ENCODE assay signal across 8 cellular contexts in the genomic region with DNA sequence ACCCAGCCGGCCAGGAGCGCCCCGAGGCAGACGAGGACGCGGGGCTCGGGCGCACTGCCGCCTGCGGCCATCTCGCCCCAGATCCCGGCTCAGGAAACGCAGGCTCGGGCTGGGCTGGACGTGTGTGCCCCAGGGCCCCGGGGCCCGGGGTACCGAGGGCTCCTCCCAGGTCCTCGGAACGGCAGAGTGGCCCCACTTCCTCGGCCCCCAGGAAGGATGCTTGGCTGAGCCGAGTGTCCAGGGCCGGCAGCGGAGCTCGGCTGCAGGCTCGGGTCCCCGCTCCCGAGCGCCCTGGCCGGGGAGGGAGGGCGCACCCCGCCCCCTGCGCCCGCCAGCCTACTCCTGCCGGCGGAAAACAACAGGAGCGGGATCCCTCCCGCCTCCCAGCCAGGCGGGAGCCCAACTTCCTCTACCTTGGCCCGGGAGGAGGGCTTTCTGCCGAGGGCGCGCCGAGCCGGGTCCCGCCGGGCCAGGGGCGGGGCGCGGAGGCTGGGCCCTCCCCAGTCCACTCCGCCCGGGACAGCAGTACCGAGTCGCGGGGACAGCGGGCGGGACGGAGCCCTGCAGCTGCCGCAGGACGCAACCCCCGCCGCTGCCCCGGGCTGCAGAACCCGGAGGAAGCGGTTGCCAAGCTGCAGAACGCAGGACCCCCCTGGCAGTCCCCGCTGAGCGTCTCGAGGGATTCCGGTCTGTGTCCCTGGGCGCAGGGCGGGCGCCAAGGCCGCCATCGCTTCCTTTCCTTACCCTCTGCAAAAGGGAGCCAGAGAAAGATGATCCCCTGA. TPM values are rescaled to one million over a fixed set of nuclear protein-coding genes. Genes with fewer than 3 reads are reported as not detected.
DNase-seq lines count a peak whose midpoint lies in the region; ATAC-seq and TF ChIP-seq lines count a peak whose summit lies in the region.

TSS of gene VSIG10 (minus strand) at position 411 of the 782 bp plus-strand sequence. CDS start at position 71, 340 bp downstream.

- intact Hi-C loops in Calu3 (cut with micrococcal nuclease; ENCODE audit: unreplicated experiment) (loop anchor here (5.0 to 10.0 kb wide), 2 partner anchors 46 to 229 kb away; no protein-coding TSS in a partner anchor), HCT116 (cut with micrococcal nuclease) (loop anchor here (5.0 kb wide), 1 partner anchor 41 kb away; the partner anchor contains the start of gene WSB2)

- peak within 1 kb of the TSS; percentile 64 for H3K27ac Mint-ChIP-seq in Calu3 (ENCODE audit: unreplicated experiment)
- H3K27ac Mint-ChIP-seq in activated T-helper 17 cell treated with anti-CD3 and anti-CD28 coated beads, Interleukin-2, amount 50 U/mL, for 72 hours = peak within 1 kb of the TSS; percentile 83

- TF ChIP-seq CTCF in Calu3 (IDR thresholded peaks at IDR 0.05; ENCODE audit: unreplicated experiment) (no peak), HCT116 (IDR thresholded peaks at IDR 0.05 in 2 of 3, conservative IDR thresholded peaks at IDR 0.05 in 1 of 3; ENCODE audit: borderline replicate concordance in 1 of 3, insufficient read depth in 1 of 3, low read depth in 2 of 3, low read length in 2 of 3) (no peak), fibroblast of the aortic adventitia (IDR thresholded peaks at IDR 0.05; ENCODE audit: insufficient read depth, low read length) (no peak), tibial nerve (IDR thresholded peaks at IDR 0.05) (no peak)

- H3K27ac ChIP-seq in HCT116 (ENCODE audit: low read depth, low read length) (peak within 1 kb of the TSS; percentile 95), tibial nerve (peak within 1 kb of the TSS; percentile 72 to 86 (median 80))

- RAD21 ChIA-PET in HCT116 (lab: Charles Lee; ENCODE audit: low non-redundant PET in 1 of 2, low total read pairs in 2 of 2, uncharacterized antibody in 2 of 2, unreplicated experiment in 2 of 2) = no interaction called here

- DNase-seq in Calu3 (peak; percentile 87), HCT116 (ENCODE audit: low read depth, low spot score) (no peak), NCI-H526 treated with DMSO at 0.1 percent for 48 hours (lab: John Stamatoyannopoulos, UW) (peak; percentile 54), fibroblast of the aortic adventitia (ENCODE audit: low read depth) (peak; percentile 50), myocyte (ENCODE audit: low read depth) (peak; percentile 70), tibial nerve (ENCODE audit: low spot score in 2 of 2) (peak; percentile 23 to 27)

- no peak for TF ChIP-seq RAD21 in HCT116 (IDR thresholded peaks at IDR 0.05; ENCODE audit: low read depth)

- peak within 1 kb of the TSS; percentile 85 for H3K4me2 ChIP-seq in HCT116 (ENCODE audit: low read length)

- H3K9me3 Mint-ChIP-seq in Calu3 (ENCODE audit: low read depth, unreplicated experiment) = no peaks in the 10 kb centered on the region
- no peaks in the 10 kb centered on the region for H3K9me3 Mint-ChIP-seq in activated T-helper 17 cell treated with anti-CD3 and anti-CD28 coated beads, Interleukin-2, amount 50 U/mL, for 72 hours

- TF ChIP-seq EP300 in tibial nerve (IDR thresholded peaks at IDR 0.05) = peak in 1 of 2 donors; percentile 44

- H3K27me3 ChIP-seq in HCT116 (ENCODE audit: insufficient read depth, low read length) (no peaks in the 10 kb centered on the region), tibial nerve (no peaks in the 10 kb centered on the region)

- peak within 1 kb of the TSS; percentile 82 for H3K9ac ChIP-seq in HCT116 (ENCODE audit: low read length)

- BruUV-seq in Calu3 (replicated peaks; lab: Mats Ljungman, UMichigan) (no TSS peak), HCT116 (replicated peaks; lab: Mats Ljungman, UMichigan) (no TSS peak)

- H3K4me3 Mint-ChIP-seq in Calu3 (ENCODE audit: low read depth, unreplicated experiment) = peak within 1 kb of the TSS; percentile 77
- peak within 1 kb of the TSS; percentile 86 for H3K4me3 Mint-ChIP-seq in activated T-helper 17 cell treated with anti-CD3 and anti-CD28 coated beads, Interleukin-2, amount 50 U/mL, for 72 hours

- H3K4me3 ChIP-seq in HCT116 (replicated peaks in 1 of 2; ENCODE audit: low read depth in 1 of 2, low read length in 2 of 2) (peak within 1 kb of the TSS; percentile 79 to 83), fibroblast of the aortic adventitia (ENCODE audit: low read depth, low read length) (peak within 1 kb of the TSS; percentile 76), tibial nerve (peak within 1 kb of the TSS; percentile 65 to 87 (median 75))

- CTCF ChIA-PET in Calu3 (lab: Charles Lee) (interaction anchor here (0.6 to 0.8 kb wide), 2 partner anchors 44 to 200 kb away, joined by 3 read pairs; no protein-coding TSS in a partner anchor), HCT116 (lab: Charles Lee) (no interaction called here)

- H3K4me1 ChIP-seq in HCT116 (ENCODE audit: control insufficient read depth in 1 of 2, insufficient read depth in 2 of 2, low read length in 2 of 2) (peaks cover 28 to 50% of the 10 kb centered on the region in 2 experiments), tibial nerve (peaks cover 0 to 16% (median 4%) of the 10 kb centered on the region in 4 donors)

- H4K20me1 ChIP-seq in HCT116 (ENCODE audit: insufficient read depth) = no peaks in the 10 kb centered on the region

- H3K9me3 ChIP-seq in HCT116 (ENCODE audit: control insufficient read depth in 1 of 2, insufficient read depth in 1 of 2, low read depth in 1 of 2, low read length in 2 of 2) (no peaks in the 10 kb centered on the region), tibial nerve (no peaks in the 10 kb centered on the region)

- H3K27me3 Mint-ChIP-seq in Calu3 (ENCODE audit: unreplicated experiment) = no peaks in the 10 kb centered on the region
- H3K27me3 Mint-ChIP-seq in activated T-helper 17 cell treated with anti-CD3 and anti-CD28 coated beads, Interleukin-2, amount 50 U/mL, for 72 hours = peaks cover 3% of the 10 kb centered on the region

- peaks cover 26% of the 10 kb centered on the region for H3K36me3 Mint-ChIP-seq in Calu3 (ENCODE audit: insufficient read depth, unreplicated experiment)
- H3K36me3 Mint-ChIP-seq in activated T-helper 17 cell treated with anti-CD3 and anti-CD28 coated beads, Interleukin-2, amount 50 U/mL, for 72 hours (ENCODE audit: low read depth) = no peaks in the 10 kb centered on the region

- ATAC-seq in HCT116 (peak; percentile 85), GM21528 (IDR thresholded peaks at IDR 0.05; ENCODE audit: low FRiP score, unreplicated experiment) (no peak)
- ATAC-seq in activated T-helper 17 cell treated with anti-CD3 and anti-CD28 coated beads, Interleukin-2, amount 50 U/mL, for 72 hours (replicated peaks) = peak; percentile 79

- H3K36me3 ChIP-seq in HCT116 (ENCODE audit: control insufficient read depth in 1 of 2, insufficient read depth in 2 of 2, low read length in 2 of 2) (no peaks in the 10 kb centered on the region), tibial nerve (no peaks in the 10 kb centered on the region)

- H3K79me2 ChIP-seq in HCT116 (ENCODE audit: insufficient read depth, low read length) = no peaks in the 10 kb centered on the region

- POLR2A ChIA-PET in HCT116 (lab: Charles Lee) = interaction anchor here (1.0 kb wide), 1 partner anchor 18 kb away, joined by 3 read pairs; no protein-coding TSS in a partner anchor

- peak; percentile 41 for TF ChIP-seq POLR2A in HCT116 (IDR thresholded peaks at IDR 0.05; ENCODE audit: borderline replicate concordance, extremely low read depth, insufficient read depth, insufficient read length)
- TF ChIP-seq POLR2A in tibial nerve (IDR thresholded peaks at IDR 0.05) = no peak

- no peaks in the 10 kb centered on the region for H3K9me2 ChIP-seq in HCT116 (ENCODE audit: insufficient read depth)

- H2AFZ ChIP-seq in HCT116 (ENCODE audit: low read depth, low read length, poor library complexity, severe bottlenecking) = peak within 1 kb of the TSS; percentile 62

- H3K4me1 Mint-ChIP-seq in Calu3 (ENCODE audit: low read depth, unreplicated experiment) = peaks cover 41% of the 10 kb centered on the region
- H3K4me1 Mint-ChIP-seq in activated T-helper 17 cell treated with anti-CD3 and anti-CD28 coated beads, Interleukin-2, amount 50 U/mL, for 72 hours = peaks cover 4% of the 10 kb centered on the region

- WGBS in tibial nerve, 2 donors = 0% methylated on average over 13 to 55 of the region's 75 CpGs

TF ChIP-seq in HCT116, 20 proteins besides CTCF, POLR2A, EP300 and RAD21:
- no peak for TF ChIP-seq EZH2 (IDR thresholded peaks at IDR 0.05)
- TF ChIP-seq YY1 (IDR thresholded peaks at IDR 0.05; ENCODE audit: extremely low read depth, insufficient replicate concordance, low read depth, low read length) = peak; percentile 60
- TF ChIP-seq ZFX (IDR thresholded peaks at IDR 0.05) = peak; percentile 57; the same call in 1 of the 2 replicates
- TF ChIP-seq MAX (IDR thresholded peaks at IDR 0.05) = 0 out of 2 replicates have a peak, but pooled peaks have one; percentile 37
- peak; percentile 18; the same call in 1 of the 2 replicates for TF ChIP-seq SP1 (IDR thresholded peaks at IDR 0.05; ENCODE audit: low read depth)
- peak; percentile 87 for TF ChIP-seq SIN3A (IDR thresholded peaks at IDR 0.05; ENCODE audit: low read depth)
- peak; percentile 88 for TF ChIP-seq POLR2AphosphoS5 (IDR thresholded peaks at IDR 0.05; ENCODE audit: low read depth, low read length)
- TF ChIP-seq TCF7L2 (IDR thresholded peaks at IDR 0.05; ENCODE audit: borderline replicate concordance, extremely low read depth, insufficient read depth, insufficient read length) = no peak

RNA-seq across cellular contexts. Expression of gene VSIG10, which starts in this region (rescaled TPM):
- total RNA-seq in Calu3 (2022) = 52.0 and 53.6 TPM in 2 replicates
- 42.6 TPM for total RNA-seq in HCT116 (2021; ENCODE audit: unreplicated experiment)
- 14.6 and 19.7 TPM in 2 replicates for polyA plus RNA-seq in HCT116 (2012)
- 1 to 10 TPM; 5.9 to 9.6 TPM for total RNA-seq in activated T-helper 17 cell treated with anti-CD3 and anti-CD28 coated beads, Interleukin-2, amount 50 U/mL, for 72 hours
- 11.1 and 24.5 TPM in 2 replicates for total RNA-seq in fibroblast of the aortic adventitia (ENCODE audit: low replicate concordance)
- 5.3 and 7.4 TPM in 2 replicates for total RNA-seq in myocyte
- polyA plus RNA-seq in myocyte (2012) = 4.8 TPM
- total RNA-seq in tibial nerve = 10 to 100 TPM; 26.8 to 53.1 (median 34.0) TPM
